16 cellular contexts compared by ENCODE assay signal in the genomic region with DNA sequence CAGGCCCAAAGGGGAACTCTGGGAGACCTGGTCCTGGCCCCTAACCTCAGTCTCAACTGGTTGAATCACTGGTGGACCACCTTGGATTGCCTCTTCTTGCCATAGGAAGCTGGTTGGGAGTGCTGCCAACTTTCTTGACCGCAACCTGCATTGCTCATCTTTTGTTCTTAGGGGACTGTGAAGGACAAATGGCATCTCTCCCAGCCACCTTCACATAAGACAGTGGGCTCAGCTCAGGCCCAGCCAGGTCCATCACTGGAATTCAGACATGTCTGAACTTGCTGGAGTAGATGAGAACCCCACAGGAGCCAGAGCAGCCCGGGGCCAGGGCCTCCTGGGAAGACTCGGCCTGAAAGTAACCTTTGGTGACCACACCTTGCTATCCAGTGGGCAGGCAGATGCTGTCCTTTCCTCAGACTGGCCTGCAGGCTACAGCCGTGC. TPM values are rescaled to one million over a fixed set of nuclear protein-coding genes. Genes with fewer than 3 reads are reported as not detected.
DNase-seq lines count a peak whose midpoint lies in the region; ATAC-seq and TF ChIP-seq lines count a peak whose summit lies in the region.
"Had no signal": no experiment of that assay in that cellular context is flagged by ENCODE, and none has a peak within 500 bp of the region (broad histone marks: within the 10 kb centered on the region; RNA-seq: fewer than 3 reads in every experiment).

No MANE protein-coding gene starts in this region.

- H3K4me1 ChIP-seq in heart right ventricle = peaks cover 0 to 39% (median 15%) of the 10 kb centered on the region in 9 donors

- H3K36me3 ChIP-seq in MG63 (no peaks in the 10 kb centered on the region), heart right ventricle (no peaks in the 10 kb centered on the region)

- intact Hi-C loops in Calu3 (cut with micrococcal nuclease; ENCODE audit: unreplicated experiment) = no loop called here
- intact Hi-C loops in heart right ventricle (cut with DNase I) = no loop called here

- H3K36me3 Mint-ChIP-seq in Calu3 (ENCODE audit: insufficient read depth, unreplicated experiment) (peaks cover 12% of the 10 kb centered on the region), brain (no peaks in the 10 kb centered on the region), WTC11 (no peaks in the 10 kb centered on the region; the same call in 1 of the 2 replicates)
- H3K36me3 Mint-ChIP-seq: naive B cell; stimulated activated memory B cell treated with anti-CD40 and anti-IgM and Interleukin-4, amounts not matched to agents 10 μg/mL and 1 μg/mL and 100 μg/mL, for 72 hours had no signal

- CTCF ChIA-PET in Calu3 (lab: Charles Lee) (interaction anchor here (0.6 to 0.7 kb wide), 2 partner anchors 9 to 489 kb away, joined by 3 to 5 read pairs; no protein-coding TSS in a partner anchor), WTC11 (lab: Charles Lee) (no interaction called here)

- H3K27me3 ChIP-seq in MG63 (no peaks in the 10 kb centered on the region), heart right ventricle (no peaks in the 10 kb centered on the region)

- no peaks in the 10 kb centered on the region for H3K9me3 Mint-ChIP-seq in Calu3 (ENCODE audit: low read depth, unreplicated experiment)
- H3K9me3 Mint-ChIP-seq in brain = no peaks in the 10 kb centered on the region
- no peaks in the 10 kb centered on the region for H3K9me3 Mint-ChIP-seq in WTC11
- H3K9me3 Mint-ChIP-seq: activated T-helper 1 cell treated with anti-CD3 and anti-CD28 coated beads, Interleukin-12 subunit alpha, Interleukin-12 subunit beta, Interleukin-2, Interleukin-4 antibody, amounts not matched to agents 30 ng/mL and 10 ng/mL and 1 ng/mL, durations not matched to agents 14 hours and 24 hours and 36 hours; naive B cell; stimulated activated memory B cell treated with anti-CD40 and anti-IgM and Interleukin-4, amounts not matched to agents 10 μg/mL and 1 μg/mL and 100 μg/mL, for 72 hours; T-helper 2 cell treated with Interferon-gamma antibody and Interleukin-4, amounts not matched to agents 5 μg/mL and 100 μg/mL, for 36 hours had no signal

- DNase-seq in Calu3 = no peak
- DNase-seq in MG63 = peak; percentile 64
- peak; percentile 80 for DNase-seq in iris pigment epithelial cell (ENCODE audit: low read depth)
- DNase-seq in NCI-H1694 treated with DMSO at 0.1 percent for 48 hours (lab: John Stamatoyannopoulos, UW) = no peak
- DNase-seq in left lobe of liver (ENCODE audit: low spot score) = no peak
- no peak for DNase-seq in heart right ventricle
- DNase-seq in WTC11 (ENCODE audit: low spot score) = no peak
- DNase-seq: naive B cell; NCI-H510A treated with DMSO at 0.1 percent for 48 hours; retina; stimulated activated CD4-positive, alpha-beta T cell treated with anti-CD3 and anti-CD28 coated beads, Interleukin-4, amount 100 ng/mL, for 4 hours had no signal

- H3K4me3 ChIP-seq in MG63 (no peak overlapping the region), heart right ventricle (no peak overlapping the region)

- TF ChIP-seq CTCF in Calu3 (IDR thresholded peaks at IDR 0.05; ENCODE audit: unreplicated experiment) = no peak
- no peak for TF ChIP-seq CTCF in brain (conservative IDR thresholded peaks at IDR 0.05)
- TF ChIP-seq CTCF in heart right ventricle (IDR thresholded peaks at IDR 0.05) = no peak
- no peak for TF ChIP-seq CTCF in WTC11 (IDR thresholded peaks at IDR 0.05)

- H3K9me3 ChIP-seq in MG63 = no peaks in the 10 kb centered on the region
- H3K9me3 ChIP-seq in heart right ventricle = no peaks in the 10 kb centered on the region

- ATAC-seq in left lobe of liver (no peak), heart right ventricle (no peak), WTC11 (no peak)
- ATAC-seq: stimulated activated memory B cell treated with anti-CD40 and anti-IgM and Interleukin-4, amounts not matched to agents 10 μg/mL and 1 μg/mL and 100 μg/mL, for 72 hours had no signal

- no peaks in the 10 kb centered on the region for H3K27me3 Mint-ChIP-seq in Calu3 (ENCODE audit: unreplicated experiment)
- peaks cover 3% of the 10 kb centered on the region for H3K27me3 Mint-ChIP-seq in brain
- H3K27me3 Mint-ChIP-seq in WTC11 (ENCODE audit: low read depth) = no peaks in the 10 kb centered on the region

- 84 to 86% methylated on average over 4 of the region's 4 CpGs for WGBS in heart right ventricle, 2 donors

- H3K27ac Mint-ChIP-seq in Calu3 (ENCODE audit: unreplicated experiment) (peak overlapping the region; percentile 27), brain (peak overlapping the region in 4 of 5 experiments; percentile 11 to 89 (median 37)), WTC11 (no peak overlapping the region)
- H3K27ac Mint-ChIP-seq: activated T-helper 1 cell treated with anti-CD3 and anti-CD28 coated beads, Interleukin-12 subunit alpha, Interleukin-12 subunit beta, Interleukin-2, Interleukin-4 antibody, amounts not matched to agents 30 ng/mL and 10 ng/mL and 1 ng/mL, durations not matched to agents 14 hours and 24 hours and 36 hours; naive B cell; stimulated activated memory B cell treated with anti-CD40 and anti-IgM and Interleukin-4, amounts not matched to agents 10 μg/mL and 1 μg/mL and 100 μg/mL, for 72 hours; T-helper 2 cell treated with Interferon-gamma antibody and Interleukin-4, amounts not matched to agents 5 μg/mL and 100 μg/mL, for 36 hours had no signal

- POLR2A ChIA-PET in WTC11 (lab: Charles Lee) = no interaction called here

- BruUV-seq in Calu3 (replicated peaks; lab: Mats Ljungman, UMichigan) = no TSS peak

- H3K4me1 Mint-ChIP-seq in Calu3 (ENCODE audit: low read depth, unreplicated experiment) = peaks cover 40% of the 10 kb centered on the region
- peaks cover 55% of the 10 kb centered on the region for H3K4me1 Mint-ChIP-seq in brain
- peaks cover 50% of the 10 kb centered on the region for H3K4me1 Mint-ChIP-seq in WTC11

- H3K4me3 Mint-ChIP-seq in Calu3 (ENCODE audit: low read depth, unreplicated experiment) (no peak overlapping the region), brain (no peak overlapping the region), WTC11 (no peak overlapping the region)
- H3K4me3 Mint-ChIP-seq: activated T-helper 1 cell treated with anti-CD3 and anti-CD28 coated beads, Interleukin-12 subunit alpha, Interleukin-12 subunit beta, Interleukin-2, Interleukin-4 antibody, amounts not matched to agents 30 ng/mL and 10 ng/mL and 1 ng/mL, durations not matched to agents 14 hours and 24 hours and 36 hours; naive B cell; stimulated activated memory B cell treated with anti-CD40 and anti-IgM and Interleukin-4, amounts not matched to agents 10 μg/mL and 1 μg/mL and 100 μg/mL, for 72 hours; T-helper 2 cell treated with Interferon-gamma antibody and Interleukin-4, amounts not matched to agents 5 μg/mL and 100 μg/mL, for 36 hours had no signal

- H3K27ac ChIP-seq in heart right ventricle = no peak overlapping the region
- H3K27ac ChIP-seq: HL-60 had no signal

TF ChIP-seq in WTC11, 78 proteins besides CTCF, POLR2A, EP300 and RAD21 (continues in another document):
- no peak for TF ChIP-seq NFATC4 (CRISPR knock-in tag; IDR thresholded peaks at IDR 0.05)
- TF ChIP-seq, protein P1, sequence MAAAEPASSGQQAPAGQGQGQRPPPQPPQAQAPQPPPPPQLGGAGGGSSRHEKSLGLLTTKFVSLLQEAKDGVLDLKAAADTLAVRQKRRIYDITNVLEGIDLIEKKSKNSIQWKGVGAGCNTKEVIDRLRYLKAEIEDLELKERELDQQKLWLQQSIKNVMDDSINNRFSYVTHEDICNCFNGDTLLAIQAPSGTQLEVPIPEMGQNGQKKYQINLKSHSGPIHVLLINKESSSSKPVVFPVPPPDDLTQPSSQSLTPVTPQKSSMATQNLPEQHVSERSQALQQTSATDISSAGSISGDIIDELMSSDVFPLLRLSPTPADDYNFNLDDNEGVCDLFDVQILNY (CRISPR knock-in tag; IDR thresholded peaks at IDR 0.05) = no peak
- TF ChIP-seq JAZF1 (CRISPR knock-in tag; IDR thresholded peaks at IDR 0.05) = no peak
- no peak for TF ChIP-seq ZNF671 (CRISPR knock-in tag; IDR thresholded peaks at IDR 0.05)
- TF ChIP-seq MAX (CRISPR knock-in tag; IDR thresholded peaks at IDR 0.05) = no peak
- no peak for TF ChIP-seq TP53 (CRISPR knock-in tag; IDR thresholded peaks at IDR 0.05)
- no peak for TF ChIP-seq USF2 (CRISPR knock-in tag; IDR thresholded peaks at IDR 0.05)

RNA-seq across cellular contexts. Expression of gene ADORA2B, which starts 18.8 kb away (rescaled TPM):
- 10.7 and 12.6 TPM in 2 replicates for total RNA-seq in Calu3 (2022)
- 16.0 and 24.5 TPM in 2 replicates for total RNA-seq in MG63 (2014; rRNA removed; shearing (Covaris generic); ENCODE audit: low replicate concordance)
- polyA plus RNA-seq in brain (ENCODE audit: insufficient read depth, low read depth, low replicate concordance) = 3.4 TPM
- 0.35 TPM for total RNA-seq in left lobe of liver
- 1 to 10 TPM in 2 of 10 donors, under 1 TPM in 8; 0.18 to 2.0 (median 0.64) TPM for total RNA-seq in heart right ventricle
- polyA plus RNA-seq in heart right ventricle = under 1 TPM; 0.59 to 0.67 TPM
- total RNA-seq in WTC11 (2021) = 4.2 to 5.1 TPM (median 4.9 TPM) in 3 replicates

RNA-seq across cellular contexts. Expression of gene ZSWIM7, which starts 35.8 kb away (rescaled TPM):
- total RNA-seq in Calu3 (2022) (11.9 and 12.4 TPM in 2 replicates), left lobe of liver (9.8 TPM), heart right ventricle (10 to 100 TPM; 28.5 to 41.8 (median 34.1) TPM), WTC11 (2021) (41.1 to 41.7 TPM (median 41.3 TPM) in 3 replicates)
- total RNA-seq in MG63 (2014; rRNA removed; shearing (Covaris generic); ENCODE audit: low replicate concordance) = 11.5 and 30.2 TPM in 2 replicates
- polyA plus RNA-seq in brain (ENCODE audit: insufficient read depth, low read depth, low replicate concordance) (55.9 TPM), heart right ventricle (10 to 100 TPM; 33.3 to 50.7 TPM)

RNA-seq across cellular contexts. Expression of gene TTC19, which starts 35.9 kb away (rescaled TPM):
- total RNA-seq in Calu3 (2022) (30.3 and 31.6 TPM in 2 replicates), left lobe of liver (23.6 TPM), heart right ventricle (10 to 100 TPM; 25.1 to 41.1 (median 28.2) TPM), WTC11 (2021) (55.3 to 60.0 TPM (median 58.0 TPM) in 3 replicates)
- total RNA-seq in MG63 (2014; rRNA removed; shearing (Covaris generic); ENCODE audit: low replicate concordance) = 7.1 and 9.2 TPM in 2 replicates
- polyA plus RNA-seq in brain (ENCODE audit: insufficient read depth, low read depth, low replicate concordance) (35.8 TPM), heart right ventricle (10 to 100 TPM; 10.8 to 19.4 TPM)

Comparison
In these comparisons a context has a peak if more than half of its experiments do, and no peak if none do; other contexts are left out.
1. DNase-seq: peak in MG63 (single experiment) and iris pigment epithelial cell (single experiment); none in Calu3 (single experiment), NCI-H1694 treated with DMSO at 0.1 percent for 48 hours (single experiment), left lobe of liver (single experiment), heart right ventricle (0 of 2) and WTC11 (single experiment).